ENCODE assay signal across 10 cellular contexts in genomic region chr9:98248737-98249474, GRCh38. TPM values are rescaled to one million over a fixed set of nuclear protein-coding genes. Genes with fewer than 3 reads are reported as not detected.
DNase-seq lines count a peak whose midpoint lies in the region; ATAC-seq and TF ChIP-seq lines count a peak whose summit lies in the region.
"Had no signal": no experiment of that assay in that cellular context is flagged by ENCODE, and none has a peak within 500 bp of the region (broad histone marks: within the 10 kb centered on the region; RNA-seq: fewer than 3 reads in every experiment).

No MANE protein-coding gene starts in this region.

- H3K36me3 Mint-ChIP-seq in CD4-positive, CD25-positive, alpha-beta regulatory T cell = peaks cover 27% of the 10 kb centered on the region
- no peaks in the 10 kb centered on the region for H3K36me3 Mint-ChIP-seq in nephron progenitor cell (ENCODE audit: low read depth)

- DNase-seq in CD4-positive, CD25-positive, alpha-beta regulatory T cell = peak in 1 of 3 donors; percentile 38
- DNase-seq in NOMO-1 treated with DMSO at 0.1 percent for 48 hours (lab: John Stamatoyannopoulos, UW; ENCODE audit: unreplicated experiment) (peak; percentile 95), dorsolateral prefrontal cortex (no peak), nephron progenitor cell (peak; percentile 15), DMS 273 treated with DMSO at 0.1 percent for 48 hours (lab: John Stamatoyannopoulos, UW) (no peak)

- no peak overlapping the region for H3K27ac ChIP-seq in CD4-positive, CD25-positive, alpha-beta regulatory T cell (ENCODE audit: insufficient read depth, low read length, poor library complexity, severe bottlenecking)
- H3K27ac ChIP-seq in dorsolateral prefrontal cortex = peak overlapping the region in 39 of 59 donors; percentile 0 to 83 (median 54)

- H3K4me1 ChIP-seq in CD4-positive, CD25-positive, alpha-beta regulatory T cell (ENCODE audit: control insufficient read depth, insufficient read depth, low read length, poor library complexity, severe bottlenecking) = peaks cover 24% of the 10 kb centered on the region
- H3K4me1 ChIP-seq: HAP-1 had no signal

- H3K9me3 Mint-ChIP-seq in CD4-positive, CD25-positive, alpha-beta regulatory T cell = peaks cover 0 to 2% (median 0%) of the 10 kb centered on the region in 7 donors
- no peaks in the 10 kb centered on the region for H3K9me3 Mint-ChIP-seq in nephron progenitor cell
- H3K9me3 Mint-ChIP-seq: central memory CD8-positive, alpha-beta T cell had no signal

- H3K4me3 Mint-ChIP-seq in CD4-positive, CD25-positive, alpha-beta regulatory T cell = peak overlapping the region in 3 of 4 donors; percentile 33 to 83 (median 40)
- H3K4me3 Mint-ChIP-seq in nephron progenitor cell = no peak overlapping the region
- H3K4me3 Mint-ChIP-seq: central memory CD8-positive, alpha-beta T cell had no signal

- H3K27ac Mint-ChIP-seq in CD4-positive, CD25-positive, alpha-beta regulatory T cell = peak overlapping the region in 2 of 3 donors; percentile 37 to 60
- peak overlapping the region; percentile 91 for H3K27ac Mint-ChIP-seq in nephron progenitor cell

- peaks cover 17% of the 10 kb centered on the region for H3K36me3 ChIP-seq in CD4-positive, CD25-positive, alpha-beta regulatory T cell (ENCODE audit: control insufficient read depth, insufficient read depth, low read length)
- H3K36me3 ChIP-seq: HAP-1 had no signal

- peaks cover 18 to 53% (median 41%) of the 10 kb centered on the region in 4 donors for H3K4me1 Mint-ChIP-seq in CD4-positive, CD25-positive, alpha-beta regulatory T cell
- peaks cover 56% of the 10 kb centered on the region for H3K4me1 Mint-ChIP-seq in nephron progenitor cell

- no peaks in the 10 kb centered on the region for H3K27me3 ChIP-seq in CD4-positive, CD25-positive, alpha-beta regulatory T cell (ENCODE audit: control insufficient read depth, insufficient read depth, low read length)
- no peaks in the 10 kb centered on the region for H3K27me3 ChIP-seq in dorsolateral prefrontal cortex

- H3K9me3 ChIP-seq in CD4-positive, CD25-positive, alpha-beta regulatory T cell (ENCODE audit: control insufficient read depth in 2 of 2, low read length in 2 of 2) = no peaks in the 10 kb centered on the region
- H3K9me3 ChIP-seq: HAP-1 had no signal

- ATAC-seq in CD4-positive, CD25-positive, alpha-beta regulatory T cell (ENCODE audit: low read depth in 2 of 2) = peak in 1 of 2 donors; percentile 53
- no peak for ATAC-seq in GM21576 (IDR thresholded peaks at IDR 0.05; ENCODE audit: unreplicated experiment)
- ATAC-seq in HG02840 (IDR thresholded peaks at IDR 0.05; ENCODE audit: low FRiP score, unreplicated experiment) = no peak
- ATAC-seq in GM21619 (IDR thresholded peaks at IDR 0.05; ENCODE audit: unreplicated experiment) = no peak

- H3K27me3 Mint-ChIP-seq in CD4-positive, CD25-positive, alpha-beta regulatory T cell = no peaks in the 10 kb centered on the region
- H3K27me3 Mint-ChIP-seq in nephron progenitor cell (ENCODE audit: low read depth, poor library complexity) = peaks cover 22% of the 10 kb centered on the region
- H3K27me3 Mint-ChIP-seq: central memory CD8-positive, alpha-beta T cell had no signal

- intact Hi-C loops in dorsolateral prefrontal cortex (cut with DNase I) = no loop called here

- H3K4me3 ChIP-seq in CD4-positive, CD25-positive, alpha-beta regulatory T cell (ENCODE audit: low read depth, low read length) = peak overlapping the region; percentile 40
- no peak overlapping the region for H3K4me3 ChIP-seq in dorsolateral prefrontal cortex
- H3K4me3 ChIP-seq: HAP-1 had no signal

- TF ChIP-seq CTCF in dorsolateral prefrontal cortex (IDR thresholded peaks at IDR 0.05 in 54 of 56, conservative IDR thresholded peaks at IDR 0.05 in 2 of 56; ENCODE audit: low read depth in 1 of 56, partially characterized antibody in 56 of 56) (no peak), nephron progenitor cell (IDR thresholded peaks at IDR 0.05) (no peak)

RNA-seq across cellular contexts. Expression of gene TBC1D2, which starts 6.5 kb away (rescaled TPM):
- 11.5 TPM for total RNA-seq in CD4-positive, CD25-positive, alpha-beta regulatory T cell
- 10 to 100 TPM in 2 of 4 donors, 1 to 10 TPM in 2; 8.2 to 10.4 (median 9.7) TPM for polyA plus RNA-seq in CD4-positive, CD25-positive, alpha-beta regulatory T cell
- 10 to 100 TPM in 95 of 120 experiments, 1 to 10 TPM in 25; 5.7 to 45.5 (median 12.8) TPM for total RNA-seq in dorsolateral prefrontal cortex

RNA-seq across cellular contexts. Expression of gene CORO2A, which starts 56.5 kb away (rescaled TPM):
- total RNA-seq in CD4-positive, CD25-positive, alpha-beta regulatory T cell = 27.0 TPM
- 10 to 100 TPM; 13.4 to 16.7 (median 14.0) TPM for polyA plus RNA-seq in CD4-positive, CD25-positive, alpha-beta regulatory T cell
- 1 to 10 TPM; 1.7 to 9.8 (median 5.9) TPM for total RNA-seq in dorsolateral prefrontal cortex

Comparison
In these comparisons a context has a peak if more than half of its experiments do, and no peak if none do; other contexts are left out.
1. DNase-seq: peak in NOMO-1 treated with DMSO at 0.1 percent for 48 hours (single experiment) and nephron progenitor cell (single experiment); none in dorsolateral prefrontal cortex (0 of 10) and DMS 273 treated with DMSO at 0.1 percent for 48 hours (single experiment).